Comparison of ENCODE assay signal across 8 cellular contexts in genomic region chr1:168342572-168343280, GRCh38.
DNase-seq lines count a peak whose midpoint lies in the region; ATAC-seq lines count a peak whose summit lies in the region.

No MANE protein-coding gene starts in this region.

- ATAC-seq in GM18907 (IDR thresholded peaks at IDR 0.05; ENCODE audit: unreplicated experiment) (peak; percentile 88), HG03342 (IDR thresholded peaks at IDR 0.05; ENCODE audit: unreplicated experiment) (peak; percentile 89)

- DNase-seq in AG08395 (ENCODE audit: low spot score) (peak; percentile 76), NCI-H345 (lab: John Stamatoyannopoulos, UW) (peak; percentile 81), cerebellar cortex (ENCODE audit: low spot score) (peak; percentile 92), kidney glomerular epithelial cell (lab: John Stamatoyannopoulos, UW) (peak; percentile 67)
- DNase-seq in activated CD4-positive, CD25-positive, alpha-beta regulatory T cell treated with anti-CD3 and anti-CD28 coated beads, Interleukin-2, amount 50 U/mL, for 72 hours, result peak; percentile 83
- DNase-seq in stimulated activated CD4-positive, alpha-beta T cell treated with anti-CD3 and anti-CD28 coated beads, Interleukin-1b, Interleukin-23, amount 100 ng/mL, for 4 hours (ENCODE audit: low read depth in 2 of 2), result peak; percentile 79 to 87

Comparison
In these comparisons a context has a peak if more than half of its experiments do, and no peak if none do; other contexts are left out.
1. Peak in every context shown above with its lines: DNase-seq and ATAC-seq.